25 cellular contexts compared by ENCODE assay signal in the genomic region with DNA sequence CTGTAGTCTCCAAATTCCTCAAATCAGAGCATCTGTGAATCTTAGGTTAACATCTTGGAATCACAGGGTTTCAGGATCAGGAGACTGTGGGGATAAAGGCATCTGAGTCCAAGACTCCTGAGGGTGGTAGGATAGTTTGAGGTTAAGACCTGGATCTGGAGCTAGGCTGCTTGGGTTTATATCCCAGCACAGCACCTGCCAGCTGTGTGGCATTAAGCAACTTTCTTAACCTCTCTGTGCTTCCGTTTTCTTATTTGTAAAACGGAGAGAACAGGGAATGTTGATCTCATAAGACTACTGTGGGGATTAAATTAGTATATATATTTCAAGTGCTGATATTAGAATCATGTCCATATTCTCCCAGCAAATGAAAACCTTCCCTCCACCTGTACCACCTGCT. TPM values are rescaled to one million over a fixed set of nuclear protein-coding genes. Genes with fewer than 3 reads are reported as not detected.
"Had no signal": no experiment of that assay in that cellular context is flagged by ENCODE, and none has a peak within 500 bp of the region (broad histone marks: within the 10 kb centered on the region; RNA-seq: fewer than 3 reads in every experiment).

No MANE protein-coding gene starts in this region.

- FAIRE-seq: HepG2 had no signal

- H3K9ac ChIP-seq: KMS-11, SK-N-SH had no signal

- H3K4me2 ChIP-seq: KMS-11, SK-N-SH had no signal

- H3K27ac ChIP-seq: KMS-11 had no signal

- DNase-seq: IMR-90, Kasumi-1, MM.1S, NCI-H1092 treated with DMSO at 0.1 percent for 48 hours, NCI-H1436, NCI-H187, NCI-H2029, NCI-H2081 treated with DMSO at 0.1 percent for 48 hours, NCI-H2171, NCI-H226, NCI-H446, NCI-H510A, NCI-H524 treated with DMSO at 0.1 percent for 48 hours, NCI-H69, NCI-H774, PC-3, SHP77, SW 1271, T-cell had no signal

- H3K9me3 ChIP-seq: SK-N-SH had no signal

- H3K9me2 ChIP-seq: SK-N-SH had no signal

- ATAC-seq: Panc1, PC-3, T-cell had no signal

RNA-seq across cellular contexts. Expression of a gene that starts 33.6 kb away (rescaled TPM):
- total RNA-seq: HepG2, HT-29, IMR-90, SK-MEL-5 had no signal
- polyA plus RNA-seq: HepG2, IMR-90, SK-N-SH had no signal
